ENCODE assay signal across 12 cellular contexts in genomic region chr10:129531195-129531968, GRCh38.
DNase-seq lines count a peak whose midpoint lies in the region; ATAC-seq and TF ChIP-seq lines count a peak whose summit lies in the region.
"Had no signal": no experiment of that assay in that cellular context is flagged by ENCODE, and none has a peak within 500 bp of the region (broad histone marks: within the 10 kb centered on the region; RNA-seq: fewer than 3 reads in every experiment).

No MANE protein-coding gene starts in this region.

- DNase-seq in 8988T (peak; percentile 60), HFFc6 (no peak), astrocyte of the cerebellum (ENCODE audit: low read depth) (peak; percentile 55), iPS DF 19.7 (ENCODE audit: low read depth, low spot score) (peak; percentile 52), NCI-H1436 treated with DMSO at 0.1 percent for 48 hours (lab: John Stamatoyannopoulos, UW) (no peak), T-helper 1 cell (no peak), T-cell (no peak)
- no peak for DNase-seq in CD4-positive, alpha-beta memory T cell
- DNase-seq: activated T-cell treated with anti-CD3 and anti-CD28 coated beads, Interleukin-2, amount 50 U/mL, for 48 hours; natural killer cell; NCI-H187 had no signal

- intact Hi-C loops in CD4-positive, alpha-beta memory T cell (cut with micrococcal nuclease) = no loop called here

- H3K9me3 ChIP-seq in CD4-positive, alpha-beta memory T cell (ENCODE audit: control insufficient read depth in 1 of 2, low read length in 2 of 2) = no peaks in the 10 kb centered on the region
- H3K9me3 ChIP-seq: A549 had no signal

- TF ChIP-seq CTCF in HFFc6 (IDR thresholded peaks at IDR 0.05) (no peak), astrocyte of the cerebellum (IDR thresholded peaks at IDR 0.05; ENCODE audit: low read depth, low read length, missing control alignments) (no peak)

- CTCF ChIA-PET in CD4-positive, alpha-beta memory T cell (lab: Charles Lee; ENCODE audit: partially characterized antibody) = no interaction called here
- CTCF ChIA-PET in T-cell (lab: Charles Lee) = no interaction called here

- H3K4me1 ChIP-seq in CD4-positive, alpha-beta memory T cell (ENCODE audit: insufficient read depth, low read length) = no peaks in the 10 kb centered on the region
- H3K4me1 ChIP-seq: A549 had no signal

- H3K27ac ChIP-seq in CD4-positive, alpha-beta memory T cell (ENCODE audit: low read depth, low read length) = no peak overlapping the region
- H3K27ac ChIP-seq: A549 had no signal

- in situ Hi-C loops in astrocyte of the cerebellum (cut with HindIII; ENCODE audit: low sequenced_read_pairs) = no loop called here

- peaks cover 21% of the 10 kb centered on the region for H3K4me1 Mint-ChIP-seq in HFFc6 (ENCODE audit: low read depth)
- H3K4me1 Mint-ChIP-seq in CD4-positive, alpha-beta memory T cell = peaks cover 6 to 30% (median 10%) of the 10 kb centered on the region in 4 donors
- peaks cover 22 to 44% (median 34%) of the 10 kb centered on the region in 3 donors for H3K4me1 Mint-ChIP-seq in T-cell

- H3K4me3 Mint-ChIP-seq in HFFc6 (no peak overlapping the region), T-cell (no peak overlapping the region)
- H3K4me3 Mint-ChIP-seq in CD4-positive, alpha-beta memory T cell = no peak overlapping the region
- H3K4me3 Mint-ChIP-seq: natural killer cell had no signal

- peaks cover 4% of the 10 kb centered on the region; the same call in 1 of the 2 replicates for H3K9me3 Mint-ChIP-seq in HFFc6
- H3K9me3 Mint-ChIP-seq in CD4-positive, alpha-beta memory T cell = peaks cover 0 to 19% (median 6%) of the 10 kb centered on the region in 8 donors
- H3K9me3 Mint-ChIP-seq in T-cell = peaks cover 4 to 6% (median 5%) of the 10 kb centered on the region in 3 donors

- H3K36me3 ChIP-seq in CD4-positive, alpha-beta memory T cell (ENCODE audit: insufficient read depth, low read length) = no peaks in the 10 kb centered on the region

- POLR2A ChIA-PET in CD4-positive, alpha-beta memory T cell (lab: Charles Lee; ENCODE audit: partially characterized antibody) = no interaction called here
- POLR2A ChIA-PET in T-cell (lab: Charles Lee) = interaction anchor here in 1 of 2 donors (0.7 kb wide), 1 partner anchor 859 kb away, joined by 4 read pairs; no protein-coding TSS in a partner anchor

- ATAC-seq in T-cell (replicated peaks in 1 of 4) = no peak
- ATAC-seq: natural killer cell had no signal

- no peak overlapping the region for H3K4me3 ChIP-seq in astrocyte of the cerebellum (ENCODE audit: low read depth, low read length)
- H3K4me3 ChIP-seq in CD4-positive, alpha-beta memory T cell (ENCODE audit: low read length in 2 of 2) = no peak overlapping the region
- H3K4me3 ChIP-seq: A549 had no signal

- peaks cover 14% of the 10 kb centered on the region for H3K36me3 Mint-ChIP-seq in HFFc6 (ENCODE audit: low read depth)
- peaks cover 26 to 54% of the 10 kb centered on the region in 2 donors for H3K36me3 Mint-ChIP-seq in CD4-positive, alpha-beta memory T cell
- peaks cover 48% of the 10 kb centered on the region for H3K36me3 Mint-ChIP-seq in T-cell
- H3K36me3 Mint-ChIP-seq: natural killer cell had no signal

- H3K27me3 ChIP-seq in CD4-positive, alpha-beta memory T cell (ENCODE audit: insufficient read depth, low read length) = no peaks in the 10 kb centered on the region

- H3K27me3 Mint-ChIP-seq in HFFc6 (ENCODE audit: insufficient read depth) (no peaks in the 10 kb centered on the region; the same call in 1 of the 2 replicates), T-cell (no peaks in the 10 kb centered on the region)
- H3K27me3 Mint-ChIP-seq in CD4-positive, alpha-beta memory T cell = no peaks in the 10 kb centered on the region

- peak overlapping the region; percentile 72; the same call in 1 of the 2 replicates for H3K27ac Mint-ChIP-seq in HFFc6
- H3K27ac Mint-ChIP-seq in CD4-positive, alpha-beta memory T cell = no peak overlapping the region
- no peak overlapping the region for H3K27ac Mint-ChIP-seq in T-cell
- H3K27ac Mint-ChIP-seq: natural killer cell had no signal

Comparison
In these comparisons a context has a peak if more than half of its experiments do, and no peak if none do; other contexts are left out.
1. DNase-seq: peak in 8988T (single experiment), astrocyte of the cerebellum (single experiment) and iPS DF 19.7 (single experiment); none in HFFc6 (single experiment), NCI-H1436 treated with DMSO at 0.1 percent for 48 hours (single experiment), CD4-positive, alpha-beta memory T cell (0 of 5), T-helper 1 cell (0 of 5) and T-cell (0 of 34).